In genomic region chrX:40734956-40735317, GRCh38 we compare ENCODE assay signal across 8 cellular contexts. TPM values are rescaled to one million over a fixed set of nuclear protein-coding genes. Genes with fewer than 3 reads are reported as not detected.
DNase-seq lines count a peak whose midpoint lies in the region; ATAC-seq and TF ChIP-seq lines count a peak whose summit lies in the region.

No MANE protein-coding gene starts in this region.

- H3K27me3 Mint-ChIP-seq in Caco-2 (ENCODE audit: insufficient read depth, unreplicated experiment) (no peaks in the 10 kb centered on the region), WTC11 (ENCODE audit: low read depth) (no peaks in the 10 kb centered on the region), nephron progenitor cell (ENCODE audit: low read depth, poor library complexity) (no peaks in the 10 kb centered on the region)

- peak overlapping the region; percentile 89 for H3K27ac Mint-ChIP-seq in Caco-2 (ENCODE audit: unreplicated experiment)
- H3K27ac Mint-ChIP-seq in WTC11 = peak overlapping the region; percentile 53; the same call in 1 of the 2 replicates
- peak overlapping the region; percentile 74 for H3K27ac Mint-ChIP-seq in nephron progenitor cell

- peak overlapping the region; percentile 69 for H3K4me3 ChIP-seq in Caco-2 (ENCODE audit: low read depth, low read length)
- H3K4me3 ChIP-seq in epithelial cell of proximal tubule (ENCODE audit: low read depth, low read length) = peak overlapping the region; percentile 61
- peak overlapping the region; percentile 58 to 80 for H3K4me3 ChIP-seq in vagina

- peaks cover 31% of the 10 kb centered on the region for H3K4me1 Mint-ChIP-seq in Caco-2 (ENCODE audit: low read depth, unreplicated experiment)
- H3K4me1 Mint-ChIP-seq in WTC11 = peaks cover 33% of the 10 kb centered on the region
- peaks cover 44% of the 10 kb centered on the region for H3K4me1 Mint-ChIP-seq in nephron progenitor cell

- H3K36me3 ChIP-seq in Caco-2 (ENCODE audit: control insufficient read depth, insufficient read depth, low read length) (no peaks in the 10 kb centered on the region), vagina (no peaks in the 10 kb centered on the region)

- H3K27ac ChIP-seq in vagina = peak overlapping the region; percentile 91

- H3K9me3 ChIP-seq in Caco-2 (no peaks in the 10 kb centered on the region), vagina (no peaks in the 10 kb centered on the region)

- intact Hi-C loops in Caco-2 (cut with micrococcal nuclease; ENCODE audit: unreplicated experiment) (loop anchor here (5.0 to 10.0 kb wide), 2 partner anchors 73 to 350 kb away; partner anchors contain the start of gene USP9X), vagina (cut with DNase I) (no loop called here)

- H3K9me3 Mint-ChIP-seq in Caco-2 (ENCODE audit: unreplicated experiment) (no peaks in the 10 kb centered on the region), WTC11 (no peaks in the 10 kb centered on the region), nephron progenitor cell (peaks cover 26% of the 10 kb centered on the region)

- POLR2A ChIA-PET in Caco-2 (lab: Charles Lee) = interaction anchor here (0.7 kb wide), 1 partner anchor 52 kb away, joined by 3 read pairs; no protein-coding TSS in a partner anchor
- POLR2A ChIA-PET in WTC11 (lab: Charles Lee) = interaction anchor here (0.5 kb wide), 1 partner anchor 535 kb away, joined by 3 read pairs; no protein-coding TSS in a partner anchor

- CTCF ChIA-PET in Caco-2 (lab: Charles Lee) (interaction anchor here (0.7 kb wide), 1 partner anchor 81 kb away, joined by 4 read pairs; no protein-coding TSS in a partner anchor), WTC11 (lab: Charles Lee) (interaction anchor here (0.5 to 1.2 kb wide), 4 partner anchors 15 to 116 kb away, joined by 3 to 4 read pairs (median 3); no protein-coding TSS in a partner anchor)

- H3K4me3 Mint-ChIP-seq in Caco-2 (ENCODE audit: unreplicated experiment) = peak overlapping the region; percentile 83
- H3K4me3 Mint-ChIP-seq in WTC11 = peak overlapping the region; percentile 83
- peak overlapping the region; percentile 89 for H3K4me3 Mint-ChIP-seq in nephron progenitor cell

- H3K36me3 Mint-ChIP-seq in Caco-2 (ENCODE audit: insufficient read depth, unreplicated experiment) (no peaks in the 10 kb centered on the region), WTC11 (peaks cover 13% of the 10 kb centered on the region), nephron progenitor cell (ENCODE audit: low read depth) (no peaks in the 10 kb centered on the region)

- no peak for DNase-seq in Caco-2
- DNase-seq in WTC11 (ENCODE audit: low spot score) = no peak
- DNase-seq in epithelial cell of proximal tubule (ENCODE audit: low read depth) = no peak
- no peak for DNase-seq in nephron progenitor cell
- DNase-seq in vagina (ENCODE audit: extremely low spot score in 2 of 2) = no peak
- DNase-seq in GM10266 (ENCODE audit: extremely low spot score) = no peak

- BruUV-seq in Caco-2 (replicated peaks; lab: Mats Ljungman, UMichigan) = no TSS peak

- H3K4me1 ChIP-seq in Caco-2 = no peaks in the 10 kb centered on the region; the same call in 1 of the 2 replicates
- peaks cover 25% of the 10 kb centered on the region for H3K4me1 ChIP-seq in vagina

- TF ChIP-seq CTCF in Caco-2 (IDR thresholded peaks at IDR 0.05; ENCODE audit: insufficient read depth in 1 of 2, low read depth in 1 of 2, low read length in 1 of 2, severe bottlenecking in 1 of 2, unreplicated experiment in 1 of 2) = no peak
- TF ChIP-seq CTCF in WTC11 (IDR thresholded peaks at IDR 0.05) = no peak
- TF ChIP-seq CTCF in epithelial cell of proximal tubule (conservative IDR thresholded peaks at IDR 0.05; ENCODE audit: low read depth, low read length) = no peak
- TF ChIP-seq CTCF in nephron progenitor cell (IDR thresholded peaks at IDR 0.05) = no peak
- no peak for TF ChIP-seq CTCF in vagina (IDR thresholded peaks at IDR 0.05)
- TF ChIP-seq CTCF in GM10266 (IDR thresholded peaks at IDR 0.05; ENCODE audit: control insufficient read depth, insufficient read depth, low read depth, missing control alignments) = no peak

- ATAC-seq in HG03066 (IDR thresholded peaks at IDR 0.05; ENCODE audit: low read depth, unreplicated experiment) (peak; percentile 1), WTC11 (no peak), HG02885 (IDR thresholded peaks at IDR 0.05; ENCODE audit: poor library complexity, unreplicated experiment) (no peak)

- TF ChIP-seq POLR2A in vagina (IDR thresholded peaks at IDR 0.05) = no peak

- H3K27me3 ChIP-seq in Caco-2 (replicated peaks; ENCODE audit: control insufficient read depth, insufficient read depth, low read length) = no peaks in the 10 kb centered on the region
- no peaks in the 10 kb centered on the region for H3K27me3 ChIP-seq in vagina

TF ChIP-seq in WTC11, 78 proteins besides CTCF, POLR2A, EP300 and RAD21:
- TF ChIP-seq TP53 (CRISPR knock-in tag; IDR thresholded peaks at IDR 0.05) (no peak), IRF1 (CRISPR knock-in tag; IDR thresholded peaks at IDR 0.05) (no peak), GABPB1 (CRISPR knock-in tag; IDR thresholded peaks at IDR 0.05) (no peak), ZNF317 (CRISPR knock-in tag; IDR thresholded peaks at IDR 0.05; ENCODE audit: borderline replicate concordance, low read depth) (no peak)

RNA-seq across cellular contexts. Expression of gene MED14, which starts 0.4 kb away (rescaled TPM):
- 42.6 and 44.0 TPM in 2 replicates for total RNA-seq in Caco-2 (2022)
- total RNA-seq in WTC11 (2021) = 83.3 to 111 TPM (median 104 TPM) in 3 replicates
- 15.5 and 21.5 TPM in 2 replicates for total RNA-seq in epithelial cell of proximal tubule
- 36.3 TPM for total RNA-seq in vagina
